Comparison of ENCODE assay signal across 8 cellular contexts in the genomic region with DNA sequence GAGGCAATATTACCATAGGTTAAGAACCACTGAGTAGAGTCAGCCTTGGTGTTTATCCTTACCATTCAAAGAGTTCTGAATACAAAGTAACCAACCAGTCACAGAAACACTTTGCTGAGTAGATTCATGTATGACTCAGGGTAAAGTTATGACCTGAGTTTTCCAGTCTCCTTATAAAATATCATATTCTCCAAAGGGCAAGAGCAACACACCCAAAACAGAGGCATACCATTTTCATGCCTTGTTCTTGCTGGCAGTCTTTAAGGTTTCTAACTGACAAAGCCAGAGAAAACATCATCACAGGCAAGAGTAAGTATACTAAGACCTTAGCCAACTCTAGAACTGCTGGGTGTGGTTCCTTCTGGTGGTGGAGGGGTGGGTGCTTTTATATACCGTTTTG. TPM values are rescaled to one million over a fixed set of nuclear protein-coding genes. Genes with fewer than 3 reads are reported as not detected.
DNase-seq lines count a peak whose midpoint lies in the region; ATAC-seq and TF ChIP-seq lines count a peak whose summit lies in the region.

No MANE protein-coding gene starts in this region.

- no peaks in the 10 kb centered on the region for H3K9me3 ChIP-seq in CD4-positive, alpha-beta memory T cell (ENCODE audit: control insufficient read depth in 1 of 2, low read length in 2 of 2)

- H3K4me3 ChIP-seq in CD4-positive, alpha-beta memory T cell (ENCODE audit: low read length in 2 of 2) = no peak overlapping the region
- H3K4me3 ChIP-seq in choroid plexus epithelial cell (ENCODE audit: low read depth, low read length) = no peak overlapping the region

- H3K4me1 Mint-ChIP-seq in CD4-positive, alpha-beta memory T cell = peaks cover 30 to 62% (median 42%) of the 10 kb centered on the region in 4 donors
- H3K4me1 Mint-ChIP-seq in osteocyte (ENCODE audit: unreplicated experiment) = peaks cover 57% of the 10 kb centered on the region

- peak overlapping the region in 3 of 7 donors; percentile 5 to 26 (median 24) for H3K27ac Mint-ChIP-seq in CD4-positive, alpha-beta memory T cell
- peak overlapping the region; percentile 93 for H3K27ac Mint-ChIP-seq in osteocyte (ENCODE audit: unreplicated experiment)

- no peaks in the 10 kb centered on the region for H3K27me3 ChIP-seq in CD4-positive, alpha-beta memory T cell (ENCODE audit: insufficient read depth, low read length)

- ATAC-seq in left colon = no peak
- no peak for ATAC-seq in GM18511 (IDR thresholded peaks at IDR 0.05; ENCODE audit: unreplicated experiment)

- POLR2A ChIA-PET in CD4-positive, alpha-beta memory T cell (lab: Charles Lee; ENCODE audit: partially characterized antibody) = no interaction called here

- intact Hi-C loops in CD4-positive, alpha-beta memory T cell (cut with micrococcal nuclease) = no loop called here
- intact Hi-C loops in left colon (cut with DNase I, micrococcal nuclease) = loop anchor here in 1 of 2 donors (10.0 kb wide), 1 partner anchor 77 kb away; no protein-coding TSS in a partner anchor

- H3K36me3 ChIP-seq in CD4-positive, alpha-beta memory T cell (ENCODE audit: insufficient read depth, low read length) = no peaks in the 10 kb centered on the region

- H3K27me3 Mint-ChIP-seq in CD4-positive, alpha-beta memory T cell = no peaks in the 10 kb centered on the region
- no peaks in the 10 kb centered on the region for H3K27me3 Mint-ChIP-seq in osteocyte (ENCODE audit: unreplicated experiment)

- peak overlapping the region in 5 of 8 donors; percentile 4 to 61 (median 43) for H3K4me3 Mint-ChIP-seq in CD4-positive, alpha-beta memory T cell
- H3K4me3 Mint-ChIP-seq in osteocyte (ENCODE audit: unreplicated experiment) = peak overlapping the region; percentile 23

- no peaks in the 10 kb centered on the region for H3K9me3 Mint-ChIP-seq in CD4-positive, alpha-beta memory T cell
- H3K9me3 Mint-ChIP-seq in osteocyte (ENCODE audit: unreplicated experiment) = no peaks in the 10 kb centered on the region

- CTCF ChIA-PET in CD4-positive, alpha-beta memory T cell (lab: Charles Lee; ENCODE audit: partially characterized antibody) = interaction anchor here (0.7 to 4.8 kb wide), 2 partner anchors 13 to 72 kb away, joined by 3 to 52 read pairs; a partner anchor contains a TSS

- no peak overlapping the region for H3K27ac ChIP-seq in CD4-positive, alpha-beta memory T cell (ENCODE audit: low read depth, low read length)

- TF ChIP-seq CTCF in choroid plexus epithelial cell (conservative IDR thresholded peaks at IDR 0.05; ENCODE audit: low read depth, low read length) = no peak
- no peak for TF ChIP-seq CTCF in osteocyte (IDR thresholded peaks at IDR 0.05)

- DNase-seq in CD4-positive, alpha-beta memory T cell = no peak
- DNase-seq in M059J (ENCODE audit: low read depth) = peak; percentile 97
- DNase-seq in choroid plexus epithelial cell (ENCODE audit: low read depth) = peak; percentile 91
- DNase-seq in osteocyte (ENCODE audit: extremely low spot score, unreplicated experiment) = peak; percentile 21
- DNase-seq in left colon = no peak
- DNase-seq in cerebellar cortex (ENCODE audit: low spot score) = no peak
- DNase-seq in mucosa of gallbladder (ENCODE audit: low spot score) = no peak

- peaks cover 4 to 11% of the 10 kb centered on the region in 2 donors for H3K36me3 Mint-ChIP-seq in CD4-positive, alpha-beta memory T cell
- peaks cover 2% of the 10 kb centered on the region for H3K36me3 Mint-ChIP-seq in osteocyte (ENCODE audit: unreplicated experiment)

- H3K4me1 ChIP-seq in CD4-positive, alpha-beta memory T cell (ENCODE audit: insufficient read depth, low read length) = peaks cover 43% of the 10 kb centered on the region

RNA-seq across cellular contexts. Expression of a gene that starts 3.2 kb away (rescaled TPM):
- 10 to 100 TPM; 40.4 to 43.3 TPM for total RNA-seq in CD4-positive, alpha-beta memory T cell
- polyA plus RNA-seq in CD4-positive, alpha-beta memory T cell = 10 to 100 TPM; 22.2 to 29.3 TPM
- 51.3 and 80.4 TPM in 2 replicates for total RNA-seq in M059J (2014; rRNA removed; shearing (Covaris generic))
- total RNA-seq in osteocyte (96.9 and 107 TPM in 2 replicates), left colon (10 to 100 TPM; 54.5 to 56.6 TPM), mucosa of gallbladder (59.4 TPM)

RNA-seq across cellular contexts. Expression of a gene that starts 13.3 kb away (rescaled TPM):
- 10 to 100 TPM; 41.7 to 41.8 TPM for total RNA-seq in CD4-positive, alpha-beta memory T cell
- polyA plus RNA-seq in CD4-positive, alpha-beta memory T cell = 10 to 100 TPM; 43.9 to 72.9 TPM
- total RNA-seq in M059J (2014; rRNA removed; shearing (Covaris generic)) = 142 and 175 TPM in 2 replicates
- total RNA-seq in osteocyte = 109 and 117 TPM in 2 replicates
- total RNA-seq in left colon = 100 to 1,000 TPM; 121 to 124 TPM
- total RNA-seq in mucosa of gallbladder = 107 TPM

RNA-seq across cellular contexts. Expression of a gene that starts 53.8 kb away (rescaled TPM):
- 1 to 10 TPM; 3.6 to 4.7 TPM for total RNA-seq in CD4-positive, alpha-beta memory T cell
- 1 to 10 TPM; 7.4 to 9.2 TPM for polyA plus RNA-seq in CD4-positive, alpha-beta memory T cell
- 25.1 and 36.5 TPM in 2 replicates for total RNA-seq in M059J (2014; rRNA removed; shearing (Covaris generic))
- total RNA-seq in osteocyte = 19.0 and 20.0 TPM in 2 replicates
- 1 to 10 TPM; 5.9 to 6.6 TPM for total RNA-seq in left colon
- 91.8 TPM for total RNA-seq in mucosa of gallbladder

Comparison
In these comparisons a context has a peak if more than half of its experiments do, and no peak if none do; other contexts are left out.
1. DNase-seq: peak in M059J (single experiment), choroid plexus epithelial cell (single experiment) and osteocyte (single experiment); none in CD4-positive, alpha-beta memory T cell (0 of 5), left colon (0 of 2), cerebellar cortex (single experiment) and mucosa of gallbladder (single experiment).